Comparison of ENCODE assay signal across 7 cellular contexts in the genomic region with DNA sequence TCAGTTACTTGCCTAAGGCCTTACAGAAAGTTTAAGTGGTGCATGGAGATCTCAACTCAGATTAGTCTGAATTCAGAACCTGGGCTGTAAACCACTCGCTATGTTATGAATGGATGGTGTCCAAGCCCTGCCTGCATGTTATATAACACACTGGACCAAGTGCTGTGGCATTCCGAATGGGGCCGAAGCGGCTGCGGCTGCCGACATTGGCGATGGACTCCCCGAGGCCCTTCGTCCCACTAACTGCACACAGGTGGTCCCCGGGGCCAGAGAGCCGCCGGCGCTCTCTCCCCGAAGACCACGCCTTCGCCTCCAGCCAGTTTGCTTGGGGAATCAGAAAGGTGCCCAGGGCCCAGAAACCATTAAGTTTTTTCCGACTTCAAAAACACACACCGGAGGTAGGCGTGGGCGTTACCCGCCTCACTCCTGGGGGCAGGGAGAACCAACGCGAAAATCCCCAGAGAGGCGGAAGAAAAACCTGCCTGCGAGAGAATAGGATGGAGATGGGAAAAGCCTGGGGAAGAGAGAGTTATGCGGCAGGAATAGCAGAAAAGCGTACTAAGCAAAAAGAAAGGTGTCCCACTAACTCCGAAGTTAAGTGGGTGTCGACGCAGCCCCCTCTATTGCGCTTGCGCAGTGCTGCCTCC. TPM values are rescaled to one million over a fixed set of nuclear protein-coding genes. Genes with fewer than 3 reads are reported as not detected.
DNase-seq lines count a peak whose midpoint lies in the region; ATAC-seq and TF ChIP-seq lines count a peak whose summit lies in the region.

No MANE protein-coding gene starts in this region.

- no peak overlapping the region for H4K5ac ChIP-seq in H9 (ENCODE audit: insufficient read length, low read depth, low read length)

- H3K23ac ChIP-seq in H9 (ENCODE audit: insufficient read length, low read depth, low read length), result no peak overlapping the region

- H3T11ph ChIP-seq in H9 (ENCODE audit: low read length), result no peak overlapping the region

- H3K18ac ChIP-seq in H9 (ENCODE audit: insufficient read length, low read depth, low read length), result no peak overlapping the region

- H3K36me3 ChIP-seq in mesodermal cell (ENCODE audit: control insufficient read depth, insufficient read depth, low read length) (no peaks in the 10 kb centered on the region), urinary bladder (ENCODE audit: insufficient read depth) (no peaks in the 10 kb centered on the region)

- H2BK20ac ChIP-seq in H9 (ENCODE audit: low read depth, low read length, poor library complexity, severe bottlenecking), result no peak overlapping the region

- TF ChIP-seq CTCF in H9 (conservative IDR thresholded peaks at IDR 0.05) (no peak), NB4 (IDR thresholded peaks at IDR 0.05; ENCODE audit: low read depth, low read length) (no peak)

- no CpG with 5 or more reads among the region's 32 CpGs for WGBS in H9 (ENCODE audit: extremely low coverage, insufficient read length, low lambda C conversion rate)
- 2 to 3% methylated on average over 16 to 31 of the region's 32 CpGs for WGBS in mesodermal cell (ENCODE audit: insufficient coverage in 2 of 2), 2 experiments
- under 1% methylated on average over 32 of the region's 32 CpGs for WGBS in urinary bladder

- H3K4me2 ChIP-seq in H9 (ENCODE audit: insufficient read depth, insufficient read length, low read length), result peak overlapping the region; percentile 93

- H2AFZ ChIP-seq in H9 (ENCODE audit: low read length), result peak overlapping the region; percentile 94

- no peak overlapping the region for H2BK5ac ChIP-seq in H9 (ENCODE audit: insufficient read length, low read length)

- no peak overlapping the region for H2BK120ac ChIP-seq in H9 (ENCODE audit: low read depth, low read length, poor library complexity, severe bottlenecking)

- peak overlapping the region; percentile 75 for H3K4me3 ChIP-seq in NB4 (ENCODE audit: low read depth, low read length)
- H3K4me3 ChIP-seq in mesodermal cell (ENCODE audit: extremely low read depth, insufficient read depth, low read length, poor library complexity, severe bottlenecking), result peak overlapping the region; percentile 69
- H3K4me3 ChIP-seq in urinary bladder (ENCODE audit: low read depth, low read length), result peak overlapping the region; percentile 52

- H3K27me3 Mint-ChIP-seq in H9 (ENCODE audit: low read depth), result peaks cover 73% of the 10 kb centered on the region
- peaks cover 60% of the 10 kb centered on the region for H3K27me3 Mint-ChIP-seq in dendritic cell treated with granulocyte-macrophage colony-stimulating factor and Interleukin-4, amounts not matched to agents 40 ng/mL and 50 ng/mL, for 4 days

- peaks cover 11% of the 10 kb centered on the region; the same call in 1 of the 2 replicates for H3K27me3 ChIP-seq in H9 (ENCODE audit: insufficient read depth, low read length)

- no peak overlapping the region for H2BK15ac ChIP-seq in H9 (ENCODE audit: low read depth, low read length)

- no peaks in the 10 kb centered on the region for H3K4me1 ChIP-seq in H9 (ENCODE audit: insufficient read depth, low read length)
- H3K4me1 ChIP-seq in mesodermal cell (ENCODE audit: control insufficient read depth, insufficient read depth, low read length, poor library complexity, severe bottlenecking), result peaks cover 9% of the 10 kb centered on the region
- no peaks in the 10 kb centered on the region for H3K4me1 ChIP-seq in urinary bladder (ENCODE audit: insufficient read depth)

- H3K36me3 Mint-ChIP-seq in H9 (ENCODE audit: insufficient read depth in 1 of 3, low read depth in 3 of 3), result no peaks in the 10 kb centered on the region
- H3K36me3 Mint-ChIP-seq in dendritic cell treated with granulocyte-macrophage colony-stimulating factor and Interleukin-4, amounts not matched to agents 40 ng/mL and 50 ng/mL, for 4 days (ENCODE audit: low read depth), result no peaks in the 10 kb centered on the region

- no peak overlapping the region for H2BK12ac ChIP-seq in H9 (ENCODE audit: insufficient read length, low read depth, low read length)

- peaks cover 12% of the 10 kb centered on the region for H3K23me2 ChIP-seq in H9 (ENCODE audit: insufficient read length, low read depth, low read length, poor library complexity, severe bottlenecking)

- 0 out of 2 replicates have a peak overlapping the region, but pooled peaks have one; percentile 54 for H3K14ac ChIP-seq in H9 (ENCODE audit: insufficient read depth, low read length)

- H3K9me3 ChIP-seq in H9 (ENCODE audit: control insufficient read depth, low read depth, low read length) (no peaks in the 10 kb centered on the region), mesodermal cell (ENCODE audit: control insufficient read depth, low read length) (no peaks in the 10 kb centered on the region)

- no peaks in the 10 kb centered on the region for H3K79me2 ChIP-seq in H9 (ENCODE audit: insufficient read depth, low read length)

- no peak overlapping the region for H3K56ac ChIP-seq in H9 (ENCODE audit: insufficient read length, low read depth, low read length)

- ATAC-seq in GM18505 (IDR thresholded peaks at IDR 0.05; ENCODE audit: unreplicated experiment), result peak; percentile 25

- no peak overlapping the region for H3K27ac ChIP-seq in H9 (ENCODE audit: insufficient read length, low read depth, low read length)
- H3K27ac ChIP-seq in mesodermal cell (ENCODE audit: low read depth, low read length, severe bottlenecking), result peak overlapping the region; percentile 18
- H3K27ac ChIP-seq in urinary bladder (ENCODE audit: low read depth), result peak overlapping the region; percentile 68

- peak overlapping the region; percentile 78 to 87 (median 79); a peak in 6 of 7 replicates for H3K27ac Mint-ChIP-seq in H9
- H3K27ac Mint-ChIP-seq in dendritic cell treated with granulocyte-macrophage colony-stimulating factor and Interleukin-4, amounts not matched to agents 40 ng/mL and 50 ng/mL, for 4 days, result peak overlapping the region; percentile 69

- H3K79me1 ChIP-seq in H9 (ENCODE audit: insufficient read depth, low read depth, low read length, poor library complexity, severe bottlenecking), result no peaks in the 10 kb centered on the region

- peaks cover 21 to 29% of the 10 kb centered on the region in 2 experiments for H3K4me1 Mint-ChIP-seq in H9
- peaks cover 23% of the 10 kb centered on the region for H3K4me1 Mint-ChIP-seq in dendritic cell treated with granulocyte-macrophage colony-stimulating factor and Interleukin-4, amounts not matched to agents 40 ng/mL and 50 ng/mL, for 4 days (ENCODE audit: low read depth)

- H4K91ac ChIP-seq in H9 (ENCODE audit: insufficient read length, low read depth, low read length), result no peak overlapping the region

- TF ChIP-seq POLR2A in GM18505 (IDR thresholded peaks at IDR 0.05; ENCODE audit: borderline replicate concordance, extremely low read depth, insufficient read depth, insufficient read length), result no peak
- TF ChIP-seq POLR2A in NB4 (IDR thresholded peaks at IDR 0.05; ENCODE audit: extremely low read depth, insufficient read length), result no peak

- DNase-seq in H9 (no peak), NB4 (ENCODE audit: low read depth) (no peak), NCI-H187 treated with DMSO at 0.1 percent for 48 hours (lab: John Stamatoyannopoulos, UW) (no peak)

- no peak overlapping the region for H2AK5ac ChIP-seq in H9 (ENCODE audit: insufficient read length, low read length)

- H4K20me1 ChIP-seq in H9 (ENCODE audit: control insufficient read depth, insufficient read depth, insufficient read length), result no peaks in the 10 kb centered on the region

- peak overlapping the region; percentile 87 to 90 for H3K4me3 Mint-ChIP-seq in H9
- H3K4me3 Mint-ChIP-seq in dendritic cell treated with granulocyte-macrophage colony-stimulating factor and Interleukin-4, amounts not matched to agents 40 ng/mL and 50 ng/mL, for 4 days, result peak overlapping the region; percentile 89

- intact Hi-C loops in dendritic cell treated with granulocyte-macrophage colony-stimulating factor and Interleukin-4, amounts not matched to agents 40 ng/mL and 50 ng/mL, for 4 days (cut with micrococcal nuclease), result loop anchor here (2.0 to 10.0 kb wide), 3 partner anchors 130 to 1110 kb away; no protein-coding TSS in a partner anchor

- H3K9ac ChIP-seq in H9 (ENCODE audit: extremely low read depth, insufficient read length, low read length), result no peak overlapping the region

- no peak overlapping the region for H4K8ac ChIP-seq in H9 (replicated peaks; ENCODE audit: insufficient read length, low read depth, low read length)

- H3K4ac ChIP-seq in H9 (ENCODE audit: low read depth, low read length), result no peak overlapping the region

- H3K9me3 Mint-ChIP-seq in H9, result no peaks in the 10 kb centered on the region
- H3K9me3 Mint-ChIP-seq in dendritic cell treated with granulocyte-macrophage colony-stimulating factor and Interleukin-4, amounts not matched to agents 40 ng/mL and 50 ng/mL, for 4 days, result no peaks in the 10 kb centered on the region

RNA-seq across cellular contexts. Expression of a gene that starts 0.6 kb away (rescaled TPM):
- 0.18 and 0.37 TPM in 2 replicates for total RNA-seq in H9 (2021)
- polyA plus RNA-seq in mesodermal cell (2013, experiment 1 of 2), result 0.41 TPM
- polyA plus RNA-seq in mesodermal cell (2013, experiment 2 of 2), result 0.61 TPM
- 15.4 TPM for total RNA-seq in urinary bladder
- 2.3 TPM for polyA plus RNA-seq in urinary bladder

Comparison
In these comparisons a context has a peak if more than half of its experiments do, and no peak if none do; other contexts are left out.
1. RNA of a gene that starts 0.6 kb away (total RNA-seq): 15.4 TPM in urinary bladder (single experiment); 0.18 to 0.37 TPM in H9; every median in the first group is over 10 times any median in the second.
2. Peak in every context shown above with its lines, with median percentiles within 50 percentile points of each other: H3K4me3 ChIP-seq.